In genomic region chr11:36177837-36178236, GRCh38 we compare ENCODE assay signal across 27 cellular contexts.
DNase-seq lines count a peak whose midpoint lies in the region; ATAC-seq and TF ChIP-seq lines count a peak whose summit lies in the region.
"Had no signal": no experiment of that assay in that cellular context is flagged by ENCODE, and none has a peak within 500 bp of the region (broad histone marks: within the 10 kb centered on the region; RNA-seq: fewer than 3 reads in every experiment).

No MANE protein-coding gene starts in this region.

- ATAC-seq in activated CD4-positive, CD25-positive, alpha-beta regulatory T cell treated with anti-CD3 and anti-CD28 coated beads, Interleukin-2, amount 50 U/mL, for 24 hours = no peak
- no peak for ATAC-seq in psoas muscle
- ATAC-seq: body of pancreas; effector memory CD8-positive, alpha-beta T cell; esophagus mucosa; stimulated activated memory B cell treated with anti-CD40 and anti-IgM and Interleukin-4, amounts not matched to agents 10 μg/mL and 1 μg/mL and 100 μg/mL, for 72 hours had no signal

- TF ChIP-seq CTCF in fibroblast of pulmonary artery (IDR thresholded peaks at IDR 0.05; ENCODE audit: low read length, missing control alignments) (no peak), psoas muscle (IDR thresholded peaks at IDR 0.05) (no peak)

- DNase-seq in AML-193 (lab: John Stamatoyannopoulos, UW) = peak; percentile 45 to 59
- peak; percentile 17 for DNase-seq in KBM-7
- DNase-seq in SKM-1 (lab: John Stamatoyannopoulos, UW; ENCODE audit: unreplicated experiment) = peak; percentile 12
- peak; percentile 30 for DNase-seq in fibroblast of pulmonary artery (ENCODE audit: low read depth)
- DNase-seq in iPS-NIHi7 (ENCODE audit: extremely low spot score) = no peak
- DNase-seq in stimulated activated CD4-positive, alpha-beta T cell treated with anti-CD3 and anti-CD28 coated beads, Interleukin-4, amount 100 ng/mL, for 24 hours = no peak
- no peak for DNase-seq in psoas muscle
- DNase-seq: ACHN; activated CD4-positive, alpha-beta memory T cell treated with anti-CD3 and anti-CD28 coated beads, Interleukin-2, amount 10 ng/mL, durations not matched to agents 7 days and 5 days; activated CD4-positive, CD25-positive, alpha-beta regulatory T cell; activated naive CD8-positive, alpha-beta T cell treated with anti-CD3 and anti-CD28 coated beads for 36 hours; body of pancreas; effector memory CD8-positive, alpha-beta T cell; hippocampal formation; islet precursor cell; NCI-H510A treated with DMSO at 0.1 percent for 48 hours; NK-92 treated with Interleukin-12 subunit alpha and Interleukin-12 subunit beta, amount 100 ng/mL, for 24 hours; ovary; SK-N-SH; spleen; stimulated activated CD4-positive, alpha-beta T cell treated with anti-CD3 and anti-CD28 coated beads, Interleukin-2, amount 100 ng/mL, for 48 hours had no signal

- no peak overlapping the region for H3K4me3 ChIP-seq in fibroblast of pulmonary artery (replicated peaks; ENCODE audit: low read depth, low read length)
- H3K4me3 ChIP-seq in psoas muscle = no peak overlapping the region
- H3K4me3 ChIP-seq: body of pancreas, ovary, spleen, suprapubic skin had no signal

- H3K36me3 ChIP-seq in psoas muscle (ENCODE audit: insufficient read depth in 1 of 2, low read depth in 1 of 2) = no peaks in the 10 kb centered on the region
- H3K36me3 ChIP-seq: ovary, spleen, suprapubic skin had no signal

- no peaks in the 10 kb centered on the region for H3K4me1 ChIP-seq in psoas muscle
- H3K4me1 ChIP-seq: body of pancreas, suprapubic skin had no signal

- H3K27ac ChIP-seq in psoas muscle = no peak overlapping the region
- H3K27ac ChIP-seq: body of pancreas, C4-2B, ovary, RWPE1, spleen, suprapubic skin had no signal

- intact Hi-C loops in psoas muscle (cut with DNase I) = no loop called here

- in situ Hi-C loops in KBM-7 (cut with MboI; ENCODE audit: low pct_unique_long_range_greater_than_20kb, low sequenced_read_pairs) = no loop called here

- 83 to 90% (median 87%) methylated on average over 2 of the region's 2 CpGs for WGBS in psoas muscle, 3 donors

- H3K27me3 ChIP-seq in psoas muscle (ENCODE audit: insufficient read depth in 3 of 3, low read length in 2 of 3) = no peaks in the 10 kb centered on the region
- H3K27me3 ChIP-seq: body of pancreas, ovary, suprapubic skin had no signal

- no peaks in the 10 kb centered on the region for H3K9me3 ChIP-seq in psoas muscle
- H3K9me3 ChIP-seq: body of pancreas, ovary, SK-N-SH, spleen, suprapubic skin had no signal

Comparison
In these comparisons a context has a peak if more than half of its experiments do, and no peak if none do; other contexts are left out.
1. DNase-seq: peak in AML-193 (2 of 2), KBM-7 (single experiment), SKM-1 (single experiment) and fibroblast of pulmonary artery (single experiment); none in iPS-NIHi7 (single experiment), stimulated activated CD4-positive, alpha-beta T cell treated with anti-CD3 and anti-CD28 coated beads, Interleukin-4, amount 100 ng/mL, for 24 hours (single experiment) and psoas muscle (0 of 2).